1 cellular context compared by ENCODE assay signal in the genomic region with DNA sequence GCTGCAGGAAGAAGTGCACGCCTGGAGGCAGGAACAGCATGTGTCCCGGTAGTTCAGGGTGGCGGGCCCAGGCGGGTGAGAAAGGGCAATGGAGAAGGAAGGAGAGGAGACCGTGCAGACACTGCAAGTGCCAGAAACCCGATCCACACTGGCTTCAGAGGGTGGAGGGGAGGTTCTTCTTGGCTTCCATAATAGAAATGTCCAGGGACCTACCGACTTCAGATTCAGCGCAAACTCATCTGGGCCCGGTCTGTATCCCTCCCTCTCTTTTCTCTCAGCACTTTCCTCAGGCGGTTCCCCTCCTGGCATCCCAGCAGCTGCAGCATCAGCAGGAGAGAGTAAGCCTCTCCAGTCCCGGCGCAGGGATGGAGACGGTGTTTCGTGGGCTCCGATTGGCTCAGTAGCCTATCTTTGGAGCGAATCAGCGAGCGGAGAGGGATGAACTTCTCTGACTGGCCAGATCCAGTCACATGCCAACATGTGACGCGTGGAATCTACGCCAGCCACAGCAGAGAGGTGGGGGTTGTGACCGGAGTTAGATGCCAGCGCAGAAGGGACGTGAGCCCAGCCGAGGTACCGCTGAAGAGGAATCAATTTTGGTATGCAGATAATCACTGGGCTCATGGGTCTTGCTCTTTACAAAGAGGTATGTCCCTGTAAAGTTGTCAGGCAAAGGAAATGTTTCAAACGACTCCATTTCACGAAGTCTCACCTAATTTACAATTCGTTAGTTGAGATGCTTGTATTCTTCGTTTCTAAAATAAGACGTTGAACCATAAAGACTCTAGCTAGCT.
A peak's percentile ranks its signal among the peaks of the same experiment; 100 is the strongest.
TF ChIP-seq lines count a peak whose summit lies in the region.

No MANE protein-coding gene starts in this region.

TF ChIP-seq in GM12878, 131 proteins besides CTCF, POLR2A, EP300 and RAD21 (continued from another document and continues in another):
- peak; percentile 12; the same call in 1 of the 2 replicates for TF ChIP-seq PKNOX1 (IDR thresholded peaks at IDR 0.05)
- TF ChIP-seq SRF (IDR thresholded peaks at IDR 0.05; ENCODE audit: low read depth in 2 of 2, low read length in 2 of 2), result 0 out of 4 replicates have a peak, but pooled peaks of 1 of the 2 experiments have one; percentile 7
- TF ChIP-seq CHD1 (IDR thresholded peaks at IDR 0.05; ENCODE audit: low read depth, low read length), result no peak
- peak; percentile 62 for TF ChIP-seq SMAD1 (IDR thresholded peaks at IDR 0.05; ENCODE audit: low read depth, partially characterized antibody)
- peak; percentile 41; the same call in 1 of the 2 replicates for TF ChIP-seq HDGF (IDR thresholded peaks at IDR 0.05)
- no peak for TF ChIP-seq NRF1 (conservative IDR thresholded peaks at IDR 0.05; ENCODE audit: low read depth, low read length)
- TF ChIP-seq PAX5 (IDR thresholded peaks at IDR 0.05; ENCODE audit: borderline replicate concordance, low read depth, low read length), result peak; percentile 30; the same call in 1 of the 2 replicates
- TF ChIP-seq RUNX3 (IDR thresholded peaks at IDR 0.05; ENCODE audit: low read length), result peak; percentile 60
- no peak for TF ChIP-seq RCOR1 (conservative IDR thresholded peaks at IDR 0.05; ENCODE audit: low read depth, low read length)
- no peak for TF ChIP-seq DPF2 (IDR thresholded peaks at IDR 0.05)
- 0 out of 2 replicates have a peak, but pooled peaks have one; percentile 25 for TF ChIP-seq ZBED1 (IDR thresholded peaks at IDR 0.05; ENCODE audit: borderline replicate concordance)
- no peak for TF ChIP-seq E2F4 (IDR thresholded peaks at IDR 0.05; ENCODE audit: low read depth, low read length)
- peak; percentile 39 to 67; a peak in 1 of 4 replicates for TF ChIP-seq BHLHE40 (IDR thresholded peaks at IDR 0.05; ENCODE audit: borderline replicate concordance in 1 of 2, low read depth in 2 of 2, low read length in 1 of 2)
- peak; percentile 69; the same call in 1 of the 2 replicates for TF ChIP-seq CHD2 (IDR thresholded peaks at IDR 0.05; ENCODE audit: borderline replicate concordance, low read depth, low read length)
- TF ChIP-seq ZNF24 (IDR thresholded peaks at IDR 0.05), result no peak
- TF ChIP-seq NR2C2 (IDR thresholded peaks at IDR 0.05; ENCODE audit: borderline replicate concordance, control insufficient read depth, insufficient read length, low read depth), result no peak
- TF ChIP-seq, protein P1, sequence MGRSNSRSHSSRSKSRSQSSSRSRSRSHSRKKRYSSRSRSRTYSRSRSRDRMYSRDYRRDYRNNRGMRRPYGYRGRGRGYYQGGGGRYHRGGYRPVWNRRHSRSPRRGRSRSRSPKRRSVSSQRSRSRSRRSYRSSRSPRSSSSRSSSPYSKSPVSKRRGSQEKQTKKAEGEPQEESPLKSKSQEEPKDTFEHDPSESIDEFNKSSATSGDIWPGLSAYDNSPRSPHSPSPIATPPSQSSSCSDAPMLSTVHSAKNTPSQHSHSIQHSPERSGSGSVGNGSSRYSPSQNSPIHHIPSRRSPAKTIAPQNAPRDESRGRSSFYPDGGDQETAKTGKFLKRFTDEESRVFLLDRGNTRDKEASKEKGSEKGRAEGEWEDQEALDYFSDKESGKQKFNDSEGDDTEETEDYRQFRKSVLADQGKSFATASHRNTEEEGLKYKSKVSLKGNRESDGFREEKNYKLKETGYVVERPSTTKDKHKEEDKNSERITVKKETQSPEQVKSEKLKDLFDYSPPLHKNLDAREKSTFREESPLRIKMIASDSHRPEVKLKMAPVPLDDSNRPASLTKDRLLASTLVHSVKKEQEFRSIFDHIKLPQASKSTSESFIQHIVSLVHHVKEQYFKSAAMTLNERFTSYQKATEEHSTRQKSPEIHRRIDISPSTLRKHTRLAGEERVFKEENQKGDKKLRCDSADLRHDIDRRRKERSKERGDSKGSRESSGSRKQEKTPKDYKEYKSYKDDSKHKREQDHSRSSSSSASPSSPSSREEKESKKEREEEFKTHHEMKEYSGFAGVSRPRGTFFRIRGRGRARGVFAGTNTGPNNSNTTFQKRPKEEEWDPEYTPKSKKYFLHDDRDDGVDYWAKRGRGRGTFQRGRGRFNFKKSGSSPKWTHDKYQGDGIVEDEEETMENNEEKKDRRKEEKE (IDR thresholded peaks at IDR 0.05), result no peak
- peak; percentile 60 for TF ChIP-seq IKZF1 (conservative IDR thresholded peaks at IDR 0.05)
- TF ChIP-seq MTA2 (IDR thresholded peaks at IDR 0.05; ENCODE audit: low read depth), result no peak
- TF ChIP-seq TCF3 (IDR thresholded peaks at IDR 0.05; ENCODE audit: borderline replicate concordance, insufficient read depth, low read depth, low read length), result no peak
- TF ChIP-seq SIN3A (IDR thresholded peaks at IDR 0.05; ENCODE audit: low read depth, low read length), result peak; percentile 74; the same call in 1 of the 2 replicates
- TF ChIP-seq MEF2B (IDR thresholded peaks at IDR 0.05; ENCODE audit: partially characterized antibody, poor library complexity, severe bottlenecking), result no peak
- TF ChIP-seq SP1 (IDR thresholded peaks at IDR 0.05; ENCODE audit: low read depth, low read length), result peak; percentile 86
- 0 out of 2 replicates have a peak, but pooled peaks have one; percentile 55 for TF ChIP-seq NBN (IDR thresholded peaks at IDR 0.05)
- no peak for TF ChIP-seq ZNF592 (IDR thresholded peaks at IDR 0.05)
- TF ChIP-seq PAX8 (IDR thresholded peaks at IDR 0.05), result no peak
- TF ChIP-seq BRCA1 (IDR thresholded peaks at IDR 0.05; ENCODE audit: low read depth, low read length), result no peak
- 0 out of 2 replicates have a peak, but pooled peaks have one; percentile 27 for TF ChIP-seq MEF2A (IDR thresholded peaks at IDR 0.05; ENCODE audit: insufficient read depth, low read depth, low read length)
- TF ChIP-seq, protein P2, sequence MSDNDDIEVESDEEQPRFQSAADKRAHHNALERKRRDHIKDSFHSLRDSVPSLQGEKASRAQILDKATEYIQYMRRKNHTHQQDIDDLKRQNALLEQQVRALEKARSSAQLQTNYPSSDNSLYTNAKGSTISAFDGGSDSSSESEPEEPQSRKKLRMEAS (IDR thresholded peaks at IDR 0.05; ENCODE audit: low read depth, low read length), result peak; percentile 88
- TF ChIP-seq NKRF (conservative IDR thresholded peaks at IDR 0.05), result 0 out of 2 replicates have a peak, but pooled peaks have one; percentile 22
- TF ChIP-seq RELB (IDR thresholded peaks at IDR 0.05; ENCODE audit: low read depth), result peak; percentile 80
- peak; percentile 56; the same call in 1 of the 2 replicates for TF ChIP-seq YY1 (IDR thresholded peaks at IDR 0.05; ENCODE audit: low read depth, low read length)
- TF ChIP-seq MYB (IDR thresholded peaks at IDR 0.05; ENCODE audit: borderline replicate concordance, low read depth, low read length), result no peak
- TF ChIP-seq EED (IDR thresholded peaks at IDR 0.05; ENCODE audit: low read depth), result no peak
- TF ChIP-seq IRF4 (IDR thresholded peaks at IDR 0.05; ENCODE audit: low read depth, low read length), result no peak
- TF ChIP-seq GATAD2B (conservative IDR thresholded peaks at IDR 0.05; ENCODE audit: low read depth), result no peak
- peak; percentile 96 for TF ChIP-seq USF1 (IDR thresholded peaks at IDR 0.05; ENCODE audit: borderline replicate concordance, extremely low read length, insufficient read depth, low read depth, low read length)
- TF ChIP-seq SUPT20H (IDR thresholded peaks at IDR 0.05; ENCODE audit: borderline replicate concordance, control insufficient read depth, low read depth, low read length), result no peak
- no peak for TF ChIP-seq CHD4 (IDR thresholded peaks at IDR 0.05)
- TF ChIP-seq ASH2L (IDR thresholded peaks at IDR 0.05; ENCODE audit: borderline replicate concordance, low read depth), result no peak
